17 cellular contexts compared by ENCODE assay signal in genomic region chr16:88754109-88754911, GRCh38. TPM values are rescaled to one million over a fixed set of nuclear protein-coding genes. Genes with fewer than 3 reads are reported as not detected.
DNase-seq lines count a peak whose midpoint lies in the region; FAIRE-seq and TF ChIP-seq lines count a peak whose summit lies in the region.
"Had no signal": no experiment of that assay in that cellular context is flagged by ENCODE, and none has a peak within 500 bp of the region (broad histone marks: within the 10 kb centered on the region; RNA-seq: fewer than 3 reads in every experiment).

No MANE protein-coding gene starts in this region.

- H3K27ac ChIP-seq in muscle layer of colon (ENCODE audit: low read depth, low read length): peak overlapping the region; percentile 70

- H3K36me3 ChIP-seq in muscle layer of colon (ENCODE audit: insufficient read depth, low read length): peaks cover 11% of the 10 kb centered on the region

- H3K9me3 ChIP-seq in muscle layer of colon (ENCODE audit: low read length): no peaks in the 10 kb centered on the region
- H3K9me3 ChIP-seq: mucosa of descending colon had no signal

- peak overlapping the region in 2 of 7 donors; percentile 26 to 41 for H3K27ac Mint-ChIP-seq in CD14-positive monocyte
- H3K27ac Mint-ChIP-seq: activated naive CD8-positive, alpha-beta T cell had no signal

- peaks cover 48% of the 10 kb centered on the region for H3K4me1 ChIP-seq in muscle layer of colon (ENCODE audit: insufficient read depth, low read length)

- peak; percentile 15 for FAIRE-seq in RCC 7860 (lab: Jason Lieb, UNC)
- FAIRE-seq: GM12878 had no signal

- intact Hi-C loops in CD14-positive monocyte (cut with micrococcal nuclease): no loop called here

- DNase-seq in AG08396 (ENCODE audit: low spot score): peak; percentile 50
- DNase-seq in RCC 7860 (ENCODE audit: low spot score): no peak
- no peak for DNase-seq in NCI-H187 treated with DMSO at 0.1 percent for 48 hours (lab: John Stamatoyannopoulos, UW)
- no peak for DNase-seq in A172 (ENCODE audit: low spot score)
- no peak for DNase-seq in CD14-positive monocyte (ENCODE audit: low spot score)
- DNase-seq: activated CD4-positive, alpha-beta T cell treated with anti-CD3 and anti-CD28 coated beads, Interleukin-2, amount 50 U/mL, for 1 hour; Calu3; GOT3; left cardiac atrium; mucosa of descending colon; NCI-H2029; NCI-H524; stimulated activated naive CD4-positive, alpha-beta T cell treated with Interleukin-2 at 50 U/mL for 16 hours had no signal

- H3K4me1 Mint-ChIP-seq in CD14-positive monocyte: peaks cover 17% of the 10 kb centered on the region

- peaks cover 0 to 1% (median 0%) of the 10 kb centered on the region in 7 donors for H3K9me3 Mint-ChIP-seq in CD14-positive monocyte

- H3K27me3 ChIP-seq in muscle layer of colon (ENCODE audit: control insufficient read depth in 1 of 2, insufficient read depth in 2 of 2, low read length in 2 of 2): no peaks in the 10 kb centered on the region

- peaks cover 0 to 2% (median 2%) of the 10 kb centered on the region in 3 donors for H3K27me3 Mint-ChIP-seq in CD14-positive monocyte (ENCODE audit: low read depth in 3 of 3)
- H3K27me3 Mint-ChIP-seq: activated naive CD8-positive, alpha-beta T cell had no signal

- peak overlapping the region in 1 of 2 donors; percentile 45 for H3K4me3 Mint-ChIP-seq in CD14-positive monocyte
- H3K4me3 Mint-ChIP-seq: activated naive CD8-positive, alpha-beta T cell had no signal

- no peak for TF ChIP-seq CTCF in CD14-positive monocyte (IDR thresholded peaks at IDR 0.05)

- no peak overlapping the region for H3K4me3 ChIP-seq in muscle layer of colon (ENCODE audit: low read depth in 1 of 2, low read length in 2 of 2)
- H3K4me3 ChIP-seq: GM12878, mucosa of descending colon, skin epidermis had no signal

- peak overlapping the region; percentile 14 for H3K9ac ChIP-seq in muscle layer of colon (ENCODE audit: low read length)

- peaks cover 14 to 39% of the 10 kb centered on the region in 2 donors for H3K36me3 Mint-ChIP-seq in CD14-positive monocyte
- H3K36me3 Mint-ChIP-seq: activated naive CD8-positive, alpha-beta T cell had no signal

RNA-seq across cellular contexts. Expression of gene PIEZO1, which starts 30.7 kb away (rescaled TPM):
- total RNA-seq in A172 (2014; rRNA removed; shearing (Covaris generic)): 186 and 226 TPM in 2 replicates
- polyA plus RNA-seq in CD14-positive monocyte: 10 to 100 TPM; 10.2 to 15.0 TPM

RNA-seq across cellular contexts. Expression of gene CTU2, which starts 48.0 kb away (rescaled TPM):
- 20.5 and 21.2 TPM in 2 replicates for total RNA-seq in A172 (2014; rRNA removed; shearing (Covaris generic))
- 1 to 10 TPM; 5.9 to 7.5 TPM for polyA plus RNA-seq in CD14-positive monocyte

RNA-seq across cellular contexts. Expression of gene RNF166, which starts 48.1 kb away (rescaled TPM):
- total RNA-seq in A172 (2014; rRNA removed; shearing (Covaris generic)): 43.6 and 51.2 TPM in 2 replicates
- 100 to 1,000 TPM in 1 of 2 donors, 10 to 100 TPM in 1; 99.3 to 120 TPM for polyA plus RNA-seq in CD14-positive monocyte

RNA-seq across cellular contexts. Expression of gene CDT1, which starts 49.3 kb away (rescaled TPM):
- 29.3 and 39.2 TPM in 2 replicates for total RNA-seq in A172 (2014; rRNA removed; shearing (Covaris generic))
- polyA plus RNA-seq in CD14-positive monocyte: under 1 TPM; 0.07 to 0.24 TPM

RNA-seq across cellular contexts. Expression of gene APRT, which starts 57.4 kb away (rescaled TPM):
- 255 and 258 TPM in 2 replicates for total RNA-seq in A172 (2014; rRNA removed; shearing (Covaris generic))
- 100 to 1,000 TPM; 233 to 307 TPM for polyA plus RNA-seq in CD14-positive monocyte
